1 cellular context compared by ENCODE assay signal in genomic region chr19:18593367-18594095, GRCh38.
TF ChIP-seq lines count a peak whose summit lies in the region.

No MANE protein-coding gene starts in this region.

TF ChIP-seq in GM12878, 131 proteins besides CTCF, POLR2A, EP300 and RAD21:
- TF ChIP-seq CBX5 (IDR thresholded peaks at IDR 0.05; ENCODE audit: low read depth): no peak
- TF ChIP-seq SPI1 (IDR thresholded peaks at IDR 0.05; ENCODE audit: borderline replicate concordance, insufficient read depth, low read depth, low read length): no peak
- no peak for TF ChIP-seq RAD51 (IDR thresholded peaks at IDR 0.05)
- TF ChIP-seq SP1 (IDR thresholded peaks at IDR 0.05; ENCODE audit: low read depth, low read length): no peak
- no peak for TF ChIP-seq KAT2A (conservative IDR thresholded peaks at IDR 0.05; ENCODE audit: control insufficient read depth, low read depth, low read length)
- no peak for TF ChIP-seq NR2C1 (IDR thresholded peaks at IDR 0.05)
- TF ChIP-seq KDM1A (IDR thresholded peaks at IDR 0.05; ENCODE audit: borderline replicate concordance): no peak
- TF ChIP-seq ZNF592 (IDR thresholded peaks at IDR 0.05): no peak
- TF ChIP-seq ELK1 (IDR thresholded peaks at IDR 0.05; ENCODE audit: low read depth, low read length): no peak
- TF ChIP-seq ZSCAN29 (IDR thresholded peaks at IDR 0.05): no peak
- TF ChIP-seq SUPT20H (IDR thresholded peaks at IDR 0.05; ENCODE audit: borderline replicate concordance, control insufficient read depth, low read depth, low read length): no peak
- no peak for TF ChIP-seq HDGF (IDR thresholded peaks at IDR 0.05)
- no peak for TF ChIP-seq MEF2B (IDR thresholded peaks at IDR 0.05; ENCODE audit: partially characterized antibody, poor library complexity, severe bottlenecking)
- no peak for TF ChIP-seq IRF5 (IDR thresholded peaks at IDR 0.05; ENCODE audit: borderline replicate concordance)
TF ChIP-seq in GM12878: peak in this region for 0.
